Comparison of ENCODE assay signal across 1 cellular context in genomic region chr5:58454025-58454424, GRCh38.
TF ChIP-seq lines count a peak whose summit lies in the region.

No MANE protein-coding gene starts in this region.

TF ChIP-seq in endothelial cell of umbilical vein, 7 proteins besides CTCF, POLR2A, EP300 and RAD21:
- TF ChIP-seq JUN (IDR thresholded peaks at IDR 0.05; ENCODE audit: borderline replicate concordance, insufficient read depth, insufficient read length, low read depth) (no peak), POLR2AphosphoS5 (IDR thresholded peaks at IDR 0.05; ENCODE audit: insufficient read depth, low read depth, low read length) (no peak), EZH2 (IDR thresholded peaks at IDR 0.05; ENCODE audit: borderline replicate concordance, low read depth, low read length, severe bottlenecking) (no peak), MAX (IDR thresholded peaks at IDR 0.05; ENCODE audit: insufficient read depth, insufficient read length) (no peak), FOS (IDR thresholded peaks at IDR 0.05; ENCODE audit: borderline replicate concordance, insufficient read depth, low read length) (no peak), GATA2 (IDR thresholded peaks at IDR 0.05; ENCODE audit: insufficient read depth, insufficient read length, low read depth, low read length) (no peak), MYC (IDR thresholded peaks at IDR 0.05; ENCODE audit: low read depth, low read length) (no peak)
